In the genomic region with DNA sequence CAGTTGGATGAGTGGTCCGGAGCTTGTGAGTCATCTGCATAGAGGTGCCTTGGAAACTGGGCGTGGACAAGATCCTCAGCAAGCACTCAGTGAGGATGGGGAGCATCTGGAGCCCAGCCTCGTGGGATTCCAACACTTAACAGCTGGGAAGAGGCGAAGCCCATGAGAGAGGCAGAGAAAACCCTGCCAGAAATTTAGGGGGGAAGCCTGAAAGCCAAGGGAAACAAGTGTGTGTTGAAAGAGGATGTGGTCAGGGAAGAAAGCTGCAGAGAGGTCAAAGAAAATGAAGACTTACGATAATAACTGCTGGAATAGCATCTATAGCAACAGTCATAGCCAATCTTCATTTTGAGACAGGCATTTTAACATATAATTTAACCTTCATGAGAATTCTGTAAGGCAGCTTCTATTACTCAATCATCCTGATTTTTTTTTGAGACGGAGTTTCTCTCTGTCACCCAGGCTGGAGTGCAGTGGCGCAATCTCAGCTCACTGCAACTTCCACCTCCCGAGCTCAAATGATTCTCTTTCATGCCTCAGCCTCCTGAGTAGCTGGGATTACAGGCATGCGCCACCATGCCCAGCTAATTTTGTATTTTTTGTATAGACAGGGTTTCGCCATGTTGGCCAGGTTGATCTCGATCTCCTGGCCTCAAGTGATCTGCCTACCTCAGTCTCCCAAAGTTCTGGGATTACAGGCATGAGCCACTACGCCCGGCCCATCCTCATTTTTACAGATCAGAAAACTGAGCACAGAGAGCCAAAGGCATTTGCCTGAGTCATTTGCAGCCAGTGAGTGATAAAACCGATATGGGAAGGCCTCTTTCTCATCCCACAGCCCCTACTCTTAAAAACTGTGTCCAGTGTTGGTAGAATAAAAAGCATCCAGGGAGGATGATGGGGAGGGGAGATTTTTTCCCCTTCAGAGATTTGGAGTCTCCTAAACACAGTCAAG, we compare ENCODE assay signal across 12 cellular contexts.
DNase-seq lines count a peak whose midpoint lies in the region; ATAC-seq and TF ChIP-seq lines count a peak whose summit lies in the region.
"Had no signal": no experiment of that assay in that cellular context is flagged by ENCODE, and none has a peak within 500 bp of the region (broad histone marks: within the 10 kb centered on the region; RNA-seq: fewer than 3 reads in every experiment).

No MANE protein-coding gene starts in this region.

- peaks cover 22% of the 10 kb centered on the region for H3K4me1 Mint-ChIP-seq in activated T-cell treated with anti-CD3 and anti-CD28 coated beads, Interleukin-2, amount 50 U/mL, for 24 hours (ENCODE audit: low read depth)

- H3K27ac Mint-ChIP-seq in activated T-cell treated with anti-CD3 and anti-CD28 coated beads, Interleukin-2, amount 50 U/mL, for 24 hours = peak overlapping the region; percentile 1
- H3K27ac Mint-ChIP-seq: progenitor cell of endocrine pancreas; T-helper 1 cell treated with Interleukin-12 subunit alpha and Interleukin-12 subunit beta and Interleukin-4 antibody, amounts not matched to agents 30 μg/mL and 1 μg/mL, for 36 hours had no signal

- no peaks in the 10 kb centered on the region for H3K27me3 Mint-ChIP-seq in activated T-cell treated with anti-CD3 and anti-CD28 coated beads, Interleukin-2, amount 50 U/mL, for 24 hours

- H3K9me3 Mint-ChIP-seq in activated T-cell treated with anti-CD3 and anti-CD28 coated beads, Interleukin-2, amount 50 U/mL, for 24 hours = no peaks in the 10 kb centered on the region
- H3K9me3 Mint-ChIP-seq: T-helper 1 cell treated with Interleukin-12 subunit alpha and Interleukin-12 subunit beta and Interleukin-4 antibody, amounts not matched to agents 30 μg/mL and 1 μg/mL, for 36 hours had no signal

- H3K4me3 ChIP-seq in fibroblast of villous mesenchyme (ENCODE audit: low read depth, low read length) (no peak overlapping the region), thoracic aorta (no peak overlapping the region)

- peaks cover 0 to 5% of the 10 kb centered on the region in 2 donors for H3K4me1 ChIP-seq in thoracic aorta (ENCODE audit: control insufficient read depth in 1 of 2, low read depth in 2 of 2)

- H3K36me3 ChIP-seq in thoracic aorta = no peaks in the 10 kb centered on the region

- ATAC-seq in thoracic aorta (ENCODE audit: insufficient number of reproducible peaks, low FRiP score, low read depth) (peak; percentile 76), HG02852 (IDR thresholded peaks at IDR 0.05; ENCODE audit: unreplicated experiment) (no peak)

- no peaks in the 10 kb centered on the region for H3K27me3 ChIP-seq in thoracic aorta (replicated peaks; ENCODE audit: insufficient read depth)

- TF ChIP-seq CTCF in fibroblast of villous mesenchyme (IDR thresholded peaks at IDR 0.05; ENCODE audit: insufficient read depth, low read depth, low read length) (no peak), thoracic aorta (IDR thresholded peaks at IDR 0.05) (no peak), GM10266 (IDR thresholded peaks at IDR 0.05; ENCODE audit: control insufficient read depth, insufficient read depth, low read depth, missing control alignments) (no peak)

- no peak overlapping the region for H3K27ac ChIP-seq in thoracic aorta

- H3K9me3 ChIP-seq in thoracic aorta = no peaks in the 10 kb centered on the region

- peaks cover 14% of the 10 kb centered on the region for H3K36me3 Mint-ChIP-seq in activated T-cell treated with anti-CD3 and anti-CD28 coated beads, Interleukin-2, amount 50 U/mL, for 24 hours (ENCODE audit: low read depth)

- no peak overlapping the region for H3K4me3 Mint-ChIP-seq in activated T-cell treated with anti-CD3 and anti-CD28 coated beads, Interleukin-2, amount 50 U/mL, for 24 hours
- H3K4me3 Mint-ChIP-seq: T-helper 1 cell treated with Interleukin-12 subunit alpha and Interleukin-12 subunit beta and Interleukin-4 antibody, amounts not matched to agents 30 μg/mL and 1 μg/mL, for 36 hours had no signal

- no peak for DNase-seq in activated T-cell treated with anti-CD3 and anti-CD28 coated beads, Interleukin-2, amount 50 U/mL, for 24 hours
- DNase-seq in activated T-cell treated with anti-CD3 and anti-CD28 coated beads, Interleukin-2, amount 50 U/mL, for 48 hours = no peak
- DNase-seq in SKM-1 (lab: John Stamatoyannopoulos, UW; ENCODE audit: unreplicated experiment) (peak; percentile 57), fibroblast of villous mesenchyme (ENCODE audit: low read depth) (peak; percentile 99), thoracic aorta (ENCODE audit: low spot score) (no peak), NCI-H2029 treated with DMSO at 0.1 percent for 48 hours (lab: John Stamatoyannopoulos, UW) (no peak), GM10266 (ENCODE audit: extremely low spot score) (no peak)
- DNase-seq: activated T-cell treated with anti-CD3 and anti-CD28 coated beads, Interleukin-2, amount 50 U/mL, for 1 hour; NCI-H510A treated with DMSO at 0.1 percent for 48 hours had no signal

Comparison
In these comparisons a context has a peak if more than half of its experiments do, and no peak if none do; other contexts are left out.
1. DNase-seq: peak in SKM-1 (single experiment) and fibroblast of villous mesenchyme (single experiment); none in activated T-cell treated with anti-CD3 and anti-CD28 coated beads, Interleukin-2, amount 50 U/mL, for 24 hours (single experiment), activated T-cell treated with anti-CD3 and anti-CD28 coated beads, Interleukin-2, amount 50 U/mL, for 48 hours (0 of 2), thoracic aorta (single experiment), NCI-H2029 treated with DMSO at 0.1 percent for 48 hours (single experiment) and GM10266 (single experiment).